Comparison of ENCODE assay signal across 9 cellular contexts in the genomic region with DNA sequence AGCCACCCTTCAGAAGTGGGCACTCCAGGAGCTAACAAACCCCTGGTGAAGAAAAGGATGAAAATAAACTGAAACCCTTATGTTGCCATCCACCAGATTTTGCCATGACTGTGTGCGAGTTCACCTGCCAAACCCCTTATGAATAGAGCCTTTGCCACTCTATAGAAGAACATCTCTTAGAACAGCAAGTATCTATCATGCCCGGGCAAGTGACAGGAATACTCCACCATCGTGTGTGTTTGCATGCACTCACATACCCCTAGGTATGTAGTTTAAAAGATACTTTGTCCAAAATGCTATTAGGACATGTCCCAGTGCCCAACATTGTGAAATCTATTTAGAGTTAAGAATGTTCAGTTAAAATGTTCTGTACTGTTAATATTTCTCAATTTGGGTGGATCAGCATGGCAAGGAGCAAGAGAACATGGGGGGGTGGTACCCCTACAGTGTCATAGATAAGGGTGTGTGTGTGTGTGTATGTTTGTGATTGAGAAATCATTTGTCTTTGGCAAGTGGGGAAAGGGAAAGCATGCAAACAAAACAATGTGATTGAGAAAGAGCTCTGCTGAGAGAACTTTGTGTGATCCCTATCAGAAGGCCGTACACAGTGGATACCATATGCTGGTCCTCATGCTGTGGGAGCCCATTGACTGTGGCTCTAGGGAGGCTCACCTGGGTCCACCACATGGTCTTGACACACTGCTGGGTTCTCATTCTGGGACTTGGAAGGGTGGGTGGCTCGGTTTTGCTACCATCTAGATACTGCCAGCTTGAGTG.
A peak's percentile ranks its signal among the peaks of the same experiment; 100 is the strongest.
DNase-seq lines count a peak whose midpoint lies in the region; ATAC-seq and TF ChIP-seq lines count a peak whose summit lies in the region.
"Had no signal": no experiment of that assay in that cellular context is flagged by ENCODE, and none has a peak within 500 bp of the region (broad histone marks: within the 10 kb centered on the region; RNA-seq: fewer than 3 reads in every experiment).

No MANE protein-coding gene starts in this region.

- peak in 1 of 4 donors; percentile 30 for TF ChIP-seq POLR2A in esophagus squamous epithelium (IDR thresholded peaks at IDR 0.05)
- TF ChIP-seq POLR2A in tibial nerve (IDR thresholded peaks at IDR 0.05), result peak in 1 of 2 donors; percentile 46

- H3K4me1 ChIP-seq in esophagus squamous epithelium, result peaks cover 41 to 99% (median 70%) of the 10 kb centered on the region in 3 donors
- H3K4me1 ChIP-seq in naive thymus-derived CD4-positive, alpha-beta T cell (ENCODE audit: control insufficient read depth in 2 of 2, insufficient read depth in 2 of 2, low read length in 2 of 2), result peaks cover 5 to 29% of the 10 kb centered on the region in 2 donors
- H3K4me1 ChIP-seq in tibial nerve, result peaks cover 0 to 97% (median 78%) of the 10 kb centered on the region in 4 donors
- H3K4me1 ChIP-seq in SJCRH30, result no peaks in the 10 kb centered on the region

- H3K36me3 ChIP-seq in esophagus squamous epithelium, result peaks cover 0 to 33% (median 4%) of the 10 kb centered on the region in 3 donors
- H3K36me3 ChIP-seq in naive thymus-derived CD4-positive, alpha-beta T cell (ENCODE audit: control insufficient read depth in 2 of 3, insufficient read depth in 3 of 3, low read length in 3 of 3), result no peaks in the 10 kb centered on the region
- peaks cover 0 to 26% (median 6%) of the 10 kb centered on the region in 3 donors for H3K36me3 ChIP-seq in tibial nerve
- no peaks in the 10 kb centered on the region for H3K36me3 ChIP-seq in SJCRH30
- H3K36me3 ChIP-seq: colonic mucosa had no signal

- no peak overlapping the region for H3K4me3 Mint-ChIP-seq in naive thymus-derived CD4-positive, alpha-beta T cell

- H3K27ac ChIP-seq in esophagus squamous epithelium, result peak overlapping the region; percentile 84 to 99 (median 97)
- H3K27ac ChIP-seq in naive thymus-derived CD4-positive, alpha-beta T cell (ENCODE audit: low read depth, low read length), result no peak overlapping the region
- H3K27ac ChIP-seq in tibial nerve, result peak overlapping the region; percentile 95 to 99 (median 97)
- H3K27ac ChIP-seq in SJCRH30, result no peak overlapping the region
- H3K27ac ChIP-seq: colonic mucosa had no signal

- H3K27ac Mint-ChIP-seq in naive thymus-derived CD4-positive, alpha-beta T cell, result peak overlapping the region in 3 of 9 donors; percentile 4 to 54 (median 38)

- H3K27me3 ChIP-seq in esophagus squamous epithelium (no peaks in the 10 kb centered on the region), tibial nerve (no peaks in the 10 kb centered on the region), SJCRH30 (no peaks in the 10 kb centered on the region)
- no peaks in the 10 kb centered on the region for H3K27me3 ChIP-seq in naive thymus-derived CD4-positive, alpha-beta T cell (ENCODE audit: control insufficient read depth in 2 of 2, insufficient read depth in 2 of 2, low read length in 2 of 2)
- H3K27me3 ChIP-seq: colonic mucosa had no signal

- peaks cover 0 to 11% (median 0%) of the 10 kb centered on the region in 5 donors for H3K36me3 Mint-ChIP-seq in naive thymus-derived CD4-positive, alpha-beta T cell

- H3K4me3 ChIP-seq in esophagus squamous epithelium (no peak overlapping the region), tibial nerve (no peak overlapping the region), SJCRH30 (no peak overlapping the region)
- no peak overlapping the region for H3K4me3 ChIP-seq in naive thymus-derived CD4-positive, alpha-beta T cell (ENCODE audit: low read length)
- H3K4me3 ChIP-seq: colonic mucosa had no signal

- POLR2A ChIA-PET in naive thymus-derived CD4-positive, alpha-beta T cell (lab: Charles Lee), result no interaction called here

- CTCF ChIA-PET in naive thymus-derived CD4-positive, alpha-beta T cell (lab: Charles Lee), result no interaction called here

- no peak for TF ChIP-seq CTCF in esophagus squamous epithelium (IDR thresholded peaks at IDR 0.05)
- TF ChIP-seq CTCF in tibial nerve (IDR thresholded peaks at IDR 0.05), result peak in 2 of 5 experiments; percentile 22 to 37

- intact Hi-C loops in esophagus squamous epithelium (cut with DNase I), result no loop called here
- intact Hi-C loops in naive thymus-derived CD4-positive, alpha-beta T cell (cut with micrococcal nuclease), result no loop called here

- H3K9me3 ChIP-seq in esophagus squamous epithelium (no peaks in the 10 kb centered on the region), tibial nerve (no peaks in the 10 kb centered on the region), SJCRH30 (replicated peaks) (no peaks in the 10 kb centered on the region)
- H3K9me3 ChIP-seq in naive thymus-derived CD4-positive, alpha-beta T cell (ENCODE audit: control insufficient read depth in 2 of 3, low read length in 3 of 3), result no peaks in the 10 kb centered on the region
- H3K9me3 ChIP-seq: colonic mucosa had no signal

- H3K27me3 Mint-ChIP-seq in naive thymus-derived CD4-positive, alpha-beta T cell, result peaks cover 0 to 8% (median 0%) of the 10 kb centered on the region in 5 donors

- ATAC-seq in naive thymus-derived CD4-positive, alpha-beta T cell, result peak; percentile 75
- ATAC-seq in HG02970 (IDR thresholded peaks at IDR 0.05; ENCODE audit: low FRiP score, unreplicated experiment), result no peak

- TF ChIP-seq EP300 in tibial nerve (IDR thresholded peaks at IDR 0.05), result peak; percentile 100

- DNase-seq in OCI-M1 (lab: John Stamatoyannopoulos, UW) (peak; percentile 66), esophagus squamous epithelium (lab: John Stamatoyannopoulos, UW) (no peak), tibial nerve (ENCODE audit: low spot score in 2 of 2) (peak; percentile 59 to 88), NCI-H748 treated with DMSO at 0.1 percent for 48 hours (lab: John Stamatoyannopoulos, UW) (no peak), SJCRH30 (no peak)
- DNase-seq in naive thymus-derived CD4-positive, alpha-beta T cell, result no peak
- DNase-seq: colonic mucosa; stimulated activated CD8-positive, alpha-beta memory T cell treated with anti-CD3 and anti-CD28 coated beads, Interleukin-4, amount 100 ng/mL, for 48 hours had no signal

- WGBS in esophagus squamous epithelium, 2 donors, result 38 to 48% methylated on average over 5 of the region's 5 CpGs
- 86 to 87% methylated on average over 5 of the region's 5 CpGs for WGBS in tibial nerve, 2 donors

- H3K9me3 Mint-ChIP-seq in naive thymus-derived CD4-positive, alpha-beta T cell, result peaks cover 0 to 2% (median 0%) of the 10 kb centered on the region in 11 donors

- peaks cover 29 to 82% (median 58%) of the 10 kb centered on the region in 7 donors for H3K4me1 Mint-ChIP-seq in naive thymus-derived CD4-positive, alpha-beta T cell

Comparison
In these comparisons a context has a peak if more than half of its experiments do, and no peak if none do; other contexts are left out.
1. DNase-seq: peak in OCI-M1 (single experiment) and tibial nerve (2 of 2); none in esophagus squamous epithelium (single experiment), naive thymus-derived CD4-positive, alpha-beta T cell (0 of 9), NCI-H748 treated with DMSO at 0.1 percent for 48 hours (single experiment) and SJCRH30 (0 of 2).
2. H3K27ac ChIP-seq: peak in esophagus squamous epithelium (4 of 4) and tibial nerve (4 of 4); none in naive thymus-derived CD4-positive, alpha-beta T cell (single experiment) and SJCRH30 (single experiment).